Comparison of ENCODE assay signal across 5 cellular contexts in the genomic region with DNA sequence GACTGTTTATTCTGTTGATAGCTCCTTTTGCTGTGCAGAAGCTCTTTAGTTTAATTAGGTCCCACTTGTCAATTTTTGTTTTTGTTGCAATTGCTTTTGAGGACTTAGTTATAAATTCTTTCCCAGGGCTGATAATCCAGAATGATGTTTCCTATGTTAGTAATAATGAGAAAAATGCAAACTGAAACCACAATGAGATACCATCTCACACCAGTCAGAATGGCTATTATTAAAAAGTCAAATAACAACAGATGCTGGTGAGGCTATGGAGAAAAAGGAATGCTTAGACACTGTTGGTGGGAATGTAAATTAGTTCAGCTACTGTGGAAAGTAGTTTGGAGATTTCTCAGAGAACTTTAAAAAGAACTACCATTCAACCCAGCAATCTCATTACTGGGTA.
DNase-seq lines count a peak whose midpoint lies in the region; FAIRE-seq and TF ChIP-seq lines count a peak whose summit lies in the region.
"Not testable (repeated sequence)": the region's sequence is repeated elsewhere in the genome, so short reads cannot be mapped to it uniquely, and the experiment has no call there.

No MANE protein-coding gene starts in this region.

- H3K27me3 ChIP-seq in astrocyte (ENCODE audit: insufficient read depth, low read length): not testable (repeated sequence)

- peak overlapping the region; percentile 37 for H3K27ac ChIP-seq in astrocyte (ENCODE audit: low read depth, low read length)

- H3K9me3 Mint-ChIP-seq in HFFc6 (peaks cover 14% of the 10 kb centered on the region), astrocyte (ENCODE audit: unreplicated experiment) (peaks cover 11% of the 10 kb centered on the region)

- H3K4me1 Mint-ChIP-seq in HFFc6 (ENCODE audit: low read depth) (peaks cover 38% of the 10 kb centered on the region), astrocyte (ENCODE audit: low read depth, unreplicated experiment) (peaks cover 11% of the 10 kb centered on the region)

- H3K27ac Mint-ChIP-seq in HFFc6: not testable (repeated sequence)
- peak overlapping the region; percentile 71 for H3K27ac Mint-ChIP-seq in astrocyte (ENCODE audit: unreplicated experiment)

- H3K4me3 Mint-ChIP-seq in HFFc6; astrocyte (ENCODE audit: unreplicated experiment): not testable (repeated sequence)

- DNase-seq in ELR (ENCODE audit: low read depth): peak; percentile 2
- peak; percentile 37 for DNase-seq in HFFc6
- peak; percentile 11 for DNase-seq in M059J (ENCODE audit: low read depth)
- DNase-seq in astrocyte (ENCODE audit: low read depth): peak; percentile 39
- DNase-seq in fibroblast of villous mesenchyme (ENCODE audit: low read depth): peak; percentile 6

- not testable (repeated sequence) for H3K4me1 ChIP-seq in astrocyte (ENCODE audit: insufficient read depth, low read length)

- not testable (repeated sequence) for FAIRE-seq in astrocyte (lab: Jason Lieb, UNC)

- H3K79me2 ChIP-seq in astrocyte (ENCODE audit: insufficient read depth, low read length): not testable (repeated sequence)

- H3K27me3 Mint-ChIP-seq in HFFc6 (ENCODE audit: insufficient read depth); astrocyte (ENCODE audit: low read depth, unreplicated experiment): not testable (repeated sequence)

- H3K36me3 ChIP-seq in astrocyte (ENCODE audit: insufficient read depth, low read length): not testable (repeated sequence)

- not testable (repeated sequence) for H4K20me1 ChIP-seq in astrocyte (ENCODE audit: insufficient read depth, low read length)

- H3K9me3 ChIP-seq in astrocyte (ENCODE audit: insufficient read depth, low read depth, low read length): not testable (repeated sequence)

- H3K9ac ChIP-seq in astrocyte (ENCODE audit: low read length): not testable (repeated sequence)

- not testable (repeated sequence) for H2AFZ ChIP-seq in astrocyte (ENCODE audit: low read depth, low read length)

- H3K36me3 Mint-ChIP-seq in HFFc6 (ENCODE audit: low read depth): peaks cover 12% of the 10 kb centered on the region; the same call in 1 of the 2 replicates
- not testable (repeated sequence) for H3K36me3 Mint-ChIP-seq in astrocyte (ENCODE audit: low read depth, unreplicated experiment)

- not testable (repeated sequence) for H3K4me2 ChIP-seq in astrocyte (ENCODE audit: low read length)

- H3K4me3 ChIP-seq in astrocyte (ENCODE audit: insufficient read depth, low read depth, low read length); fibroblast of villous mesenchyme (ENCODE audit: low read depth, low read length): not testable (repeated sequence)

- not testable (repeated sequence) for TF ChIP-seq CTCF in HFFc6 (IDR thresholded peaks at IDR 0.05); astrocyte (IDR thresholded peaks at IDR 0.05; ENCODE audit: insufficient read depth, low read depth, low read length); fibroblast of villous mesenchyme (IDR thresholded peaks at IDR 0.05; ENCODE audit: insufficient read depth, low read depth, low read length)
